In genomic region chr1:220556641-220557040, GRCh38 we compare ENCODE assay signal across 21 cellular contexts. TPM values are rescaled to one million over a fixed set of nuclear protein-coding genes. Genes with fewer than 3 reads are reported as not detected.
"Had no signal": no experiment of that assay in that cellular context is flagged by ENCODE, and none has a peak within 500 bp of the region (broad histone marks: within the 10 kb centered on the region; RNA-seq: fewer than 3 reads in every experiment).

No MANE protein-coding gene starts in this region.

- DNase-seq: KBM-7, MV-4-11, NCI-H1048, NCI-H1105, NCI-H1417, NCI-H1436 treated with DMSO at 0.1 percent for 48 hours, NCI-H1694, NCI-H187 treated with DMSO at 0.1 percent for 48 hours, NCI-H2029 treated with DMSO at 0.1 percent for 48 hours, NCI-H2227 treated with DMSO at 0.1 percent for 48 hours, NCI-H446, NCI-H510A, NCI-H524 treated with DMSO at 0.1 percent for 48 hours, NCI-H69, NCI-H774, RPMI8226, SHP77, SK-N-SH had no signal

- H3K9me3 ChIP-seq: SK-N-SH had no signal

- H3K9ac ChIP-seq: SK-N-SH had no signal

- FAIRE-seq: RCC 7860 had no signal

- H3K4me2 ChIP-seq: SK-N-SH had no signal

RNA-seq across cellular contexts. Expression of gene MARK1, which starts 28.7 kb away (rescaled TPM):
- total RNA-seq: HT-29, LHCN-M2 had no signal
